ENCODE assay signal across 1 cellular context in the genomic region with DNA sequence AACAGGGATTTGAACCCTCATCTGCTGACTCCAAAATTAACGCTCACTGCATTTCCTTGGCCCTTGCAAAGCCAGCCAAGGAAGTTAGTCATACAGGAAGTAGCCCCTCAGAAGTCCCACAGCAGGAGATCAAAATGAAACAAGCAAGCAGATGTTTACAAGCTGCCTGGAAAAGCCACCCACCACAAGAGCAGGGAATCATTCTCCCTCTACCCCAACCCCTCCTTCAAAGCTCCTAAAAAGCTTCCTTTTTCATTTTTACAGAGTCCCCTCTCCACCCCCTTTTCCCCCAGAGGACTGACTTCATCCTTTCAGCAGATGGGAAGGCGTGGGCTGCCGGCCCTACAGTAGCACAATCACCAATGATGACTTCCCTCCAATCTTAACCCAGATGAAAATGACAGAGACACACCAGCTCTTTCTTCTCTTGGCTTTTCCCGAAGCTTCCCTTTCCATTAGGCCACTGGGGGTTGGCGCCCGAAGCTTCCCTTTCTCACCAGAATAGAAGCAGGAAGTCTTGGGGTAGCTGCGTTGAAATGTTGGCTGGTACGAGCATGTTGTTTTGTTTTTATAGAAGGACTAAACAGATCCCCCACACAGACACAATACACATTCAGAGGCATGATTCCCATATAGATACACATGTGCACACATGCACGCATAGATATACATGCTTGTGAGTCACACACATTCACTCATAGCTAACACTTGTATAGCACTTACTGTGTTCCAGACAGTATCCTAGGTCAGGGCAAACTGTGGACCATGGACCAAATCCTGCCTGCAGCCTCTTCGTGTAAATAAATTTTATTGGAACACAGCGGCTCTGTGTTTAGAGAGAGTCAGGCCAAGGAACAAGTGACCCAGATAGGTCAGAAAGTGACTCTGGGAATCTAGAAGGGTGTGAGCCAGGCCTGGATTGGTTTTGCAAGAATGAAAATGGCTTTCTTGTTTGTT.
TF ChIP-seq lines count a peak whose summit lies in the region.

No MANE protein-coding gene starts in this region.

TF ChIP-seq in HepG2, 621 proteins besides CTCF, POLR2A, EP300 and RAD21 (continued from another document and continues in another):
- TF ChIP-seq, protein P1, sequence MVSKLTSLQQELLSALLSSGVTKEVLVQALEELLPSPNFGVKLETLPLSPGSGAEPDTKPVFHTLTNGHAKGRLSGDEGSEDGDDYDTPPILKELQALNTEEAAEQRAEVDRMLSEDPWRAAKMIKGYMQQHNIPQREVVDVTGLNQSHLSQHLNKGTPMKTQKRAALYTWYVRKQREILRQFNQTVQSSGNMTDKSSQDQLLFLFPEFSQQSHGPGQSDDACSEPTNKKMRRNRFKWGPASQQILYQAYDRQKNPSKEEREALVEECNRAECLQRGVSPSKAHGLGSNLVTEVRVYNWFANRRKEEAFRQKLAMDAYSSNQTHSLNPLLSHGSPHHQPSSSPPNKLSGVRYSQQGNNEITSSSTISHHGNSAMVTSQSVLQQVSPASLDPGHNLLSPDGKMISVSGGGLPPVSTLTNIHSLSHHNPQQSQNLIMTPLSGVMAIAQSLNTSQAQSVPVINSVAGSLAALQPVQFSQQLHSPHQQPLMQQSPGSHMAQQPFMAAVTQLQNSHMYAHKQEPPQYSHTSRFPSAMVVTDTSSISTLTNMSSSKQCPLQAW (CRISPR knock-in tag; IDR thresholded peaks at IDR 0.05), result peak; percentile 25; the same call in 1 of the 2 replicates
- TF ChIP-seq ELF3 (CRISPR knock-in tag; IDR thresholded peaks at IDR 0.05), result no peak
- TF ChIP-seq FOXJ3 (CRISPR knock-in tag; IDR thresholded peaks at IDR 0.05; ENCODE audit: borderline replicate concordance), result no peak
- no peak for TF ChIP-seq DPF2 (CRISPR knock-in tag; IDR thresholded peaks at IDR 0.05; ENCODE audit: borderline replicate concordance, low read depth)
- no peak for TF ChIP-seq MAFF (IDR thresholded peaks at IDR 0.05; ENCODE audit: low read depth, low read length)
- TF ChIP-seq PHF21A (CRISPR knock-in tag; IDR thresholded peaks at IDR 0.05), result peak; percentile 47; the same call in 1 of the 2 replicates
- TF ChIP-seq GTF3A (CRISPR knock-in tag; conservative IDR thresholded peaks at IDR 0.05), result no peak
- 0 out of 4 replicates have a peak, but pooled peaks of 1 of the 2 experiments have one; percentile 3 for TF ChIP-seq NR2F1 (CRISPR knock-in tag; IDR thresholded peaks at IDR 0.05)
- TF ChIP-seq ZNF292 (CRISPR knock-in tag; IDR thresholded peaks at IDR 0.05; ENCODE audit: borderline replicate concordance, low read depth), result peak; percentile 46; the same call in 1 of the 2 replicates
- no peak for TF ChIP-seq AKAP8 (CRISPR knock-in tag; IDR thresholded peaks at IDR 0.05)
- no peak for TF ChIP-seq SRY (CRISPR knock-in tag; IDR thresholded peaks at IDR 0.05)
- no peak for TF ChIP-seq ZNF552 (CRISPR knock-in tag; IDR thresholded peaks at IDR 0.05; ENCODE audit: borderline replicate concordance)
- no peak for TF ChIP-seq ZNF430 (CRISPR knock-in tag; IDR thresholded peaks at IDR 0.05)
- peak; percentile 36; the same call in 1 of the 2 replicates for TF ChIP-seq TARDBP (CRISPR knock-in tag; IDR thresholded peaks at IDR 0.05)
- no peak for TF ChIP-seq TBL1XR1 (IDR thresholded peaks at IDR 0.05; ENCODE audit: borderline replicate concordance, low read length, partially characterized antibody)
- TF ChIP-seq FOXO1 (CRISPR knock-in tag; IDR thresholded peaks at IDR 0.05), result no peak
- TF ChIP-seq ZNF83 (CRISPR knock-in tag; IDR thresholded peaks at IDR 0.05; ENCODE audit: borderline replicate concordance), result no peak
- no peak for TF ChIP-seq ZNF17 (CRISPR knock-in tag; IDR thresholded peaks at IDR 0.05)
- no peak for TF ChIP-seq CBFB (CRISPR knock-in tag; IDR thresholded peaks at IDR 0.05)
- no peak for TF ChIP-seq SOX5 (CRISPR knock-in tag; IDR thresholded peaks at IDR 0.05; ENCODE audit: borderline replicate concordance)
- TF ChIP-seq ZFP36L1 (CRISPR knock-in tag; IDR thresholded peaks at IDR 0.05), result no peak
- TF ChIP-seq, protein P2, sequence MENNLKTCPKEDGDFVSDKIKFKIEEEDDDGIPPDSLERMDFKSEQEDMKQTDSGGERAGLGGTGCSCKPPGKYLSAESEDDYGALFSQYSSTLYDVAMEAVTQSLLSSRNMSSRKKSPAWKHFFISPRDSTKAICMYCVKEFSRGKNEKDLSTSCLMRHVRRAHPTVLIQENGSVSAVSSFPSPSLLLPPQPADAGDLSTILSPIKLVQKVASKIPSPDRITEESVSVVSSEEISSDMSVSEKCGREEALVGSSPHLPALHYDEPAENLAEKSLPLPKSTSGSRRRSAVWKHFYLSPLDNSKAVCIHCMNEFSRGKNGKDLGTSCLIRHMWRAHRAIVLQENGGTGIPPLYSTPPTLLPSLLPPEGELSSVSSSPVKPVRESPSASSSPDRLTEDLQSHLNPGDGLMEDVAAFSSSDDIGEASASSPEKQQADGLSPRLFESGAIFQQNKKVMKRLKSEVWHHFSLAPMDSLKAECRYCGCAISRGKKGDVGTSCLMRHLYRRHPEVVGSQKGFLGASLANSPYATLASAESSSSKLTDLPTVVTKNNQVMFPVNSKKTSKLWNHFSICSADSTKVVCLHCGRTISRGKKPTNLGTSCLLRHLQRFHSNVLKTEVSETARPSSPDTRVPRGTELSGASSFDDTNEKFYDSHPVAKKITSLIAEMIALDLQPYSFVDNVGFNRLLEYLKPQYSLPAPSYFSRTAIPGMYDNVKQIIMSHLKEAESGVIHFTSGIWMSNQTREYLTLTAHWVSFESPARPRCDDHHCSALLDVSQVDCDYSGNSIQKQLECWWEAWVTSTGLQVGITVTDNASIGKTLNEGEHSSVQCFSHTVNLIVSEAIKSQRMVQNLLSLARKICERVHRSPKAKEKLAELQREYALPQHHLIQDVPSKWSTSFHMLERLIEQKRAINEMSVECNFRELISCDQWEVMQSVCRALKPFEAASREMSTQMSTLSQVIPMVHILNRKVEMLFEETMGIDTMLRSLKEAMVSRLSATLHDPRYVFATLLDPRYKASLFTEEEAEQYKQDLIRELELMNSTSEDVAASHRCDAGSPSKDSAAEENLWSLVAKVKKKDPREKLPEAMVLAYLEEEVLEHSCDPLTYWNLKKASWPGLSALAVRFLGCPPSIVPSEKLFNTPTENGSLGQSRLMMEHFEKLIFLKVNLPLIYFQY (CRISPR knock-in tag; IDR thresholded peaks at IDR 0.05; ENCODE audit: borderline replicate concordance), result no peak
- no peak for TF ChIP-seq SMAD9 (CRISPR knock-in tag; IDR thresholded peaks at IDR 0.05)
- TF ChIP-seq ZNF737 (CRISPR knock-in tag; IDR thresholded peaks at IDR 0.05; ENCODE audit: borderline replicate concordance), result no peak
- TF ChIP-seq XBP1 (CRISPR knock-in tag; IDR thresholded peaks at IDR 0.05), result no peak
- TF ChIP-seq HMG20B (CRISPR knock-in tag; conservative IDR thresholded peaks at IDR 0.05), result no peak
- no peak for TF ChIP-seq ZBTB8A (CRISPR knock-in tag; IDR thresholded peaks at IDR 0.05; ENCODE audit: borderline replicate concordance, low read depth)
- TF ChIP-seq, protein P3, sequence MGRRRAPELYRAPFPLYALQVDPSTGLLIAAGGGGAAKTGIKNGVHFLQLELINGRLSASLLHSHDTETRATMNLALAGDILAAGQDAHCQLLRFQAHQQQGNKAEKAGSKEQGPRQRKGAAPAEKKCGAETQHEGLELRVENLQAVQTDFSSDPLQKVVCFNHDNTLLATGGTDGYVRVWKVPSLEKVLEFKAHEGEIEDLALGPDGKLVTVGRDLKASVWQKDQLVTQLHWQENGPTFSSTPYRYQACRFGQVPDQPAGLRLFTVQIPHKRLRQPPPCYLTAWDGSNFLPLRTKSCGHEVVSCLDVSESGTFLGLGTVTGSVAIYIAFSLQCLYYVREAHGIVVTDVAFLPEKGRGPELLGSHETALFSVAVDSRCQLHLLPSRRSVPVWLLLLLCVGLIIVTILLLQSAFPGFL (CRISPR knock-in tag; IDR thresholded peaks at IDR 0.05), result no peak
- TF ChIP-seq SMAD1 (CRISPR knock-in tag; IDR thresholded peaks at IDR 0.05; ENCODE audit: borderline replicate concordance, low read depth), result no peak
- no peak for TF ChIP-seq ZNF703 (CRISPR knock-in tag; IDR thresholded peaks at IDR 0.05; ENCODE audit: borderline replicate concordance)
- TF ChIP-seq ZNF713 (CRISPR knock-in tag; IDR thresholded peaks at IDR 0.05), result 0 out of 2 replicates have a peak, but pooled peaks have one; percentile 25
- TF ChIP-seq ZNF136 (CRISPR knock-in tag; IDR thresholded peaks at IDR 0.05; ENCODE audit: low read depth), result no peak
- no peak for TF ChIP-seq ZNF451 (CRISPR knock-in tag; IDR thresholded peaks at IDR 0.05)
- peak; percentile 41; the same call in 1 of the 2 replicates for TF ChIP-seq ZMYM3 (CRISPR knock-in tag; IDR thresholded peaks at IDR 0.05)
- TF ChIP-seq CENPT (CRISPR knock-in tag; IDR thresholded peaks at IDR 0.05; ENCODE audit: low read depth), result no peak
- peak; percentile 25; the same call in 1 of the 2 replicates for TF ChIP-seq RXRB (CRISPR knock-in tag; IDR thresholded peaks at IDR 0.05; ENCODE audit: borderline replicate concordance)
- TF ChIP-seq PAF1 (CRISPR knock-in tag; IDR thresholded peaks at IDR 0.05), result no peak
- TF ChIP-seq ZSCAN25 (CRISPR knock-in tag; IDR thresholded peaks at IDR 0.05), result no peak
- no peak for TF ChIP-seq MXI1 (IDR thresholded peaks at IDR 0.05; ENCODE audit: borderline replicate concordance, low read depth, low read length)
- TF ChIP-seq RARG (CRISPR knock-in tag; IDR thresholded peaks at IDR 0.05; ENCODE audit: low read depth), result no peak
- 0 out of 2 replicates have a peak, but pooled peaks have one; percentile 38 for TF ChIP-seq MEF2D (CRISPR knock-in tag; IDR thresholded peaks at IDR 0.05)
- TF ChIP-seq, protein P4, sequence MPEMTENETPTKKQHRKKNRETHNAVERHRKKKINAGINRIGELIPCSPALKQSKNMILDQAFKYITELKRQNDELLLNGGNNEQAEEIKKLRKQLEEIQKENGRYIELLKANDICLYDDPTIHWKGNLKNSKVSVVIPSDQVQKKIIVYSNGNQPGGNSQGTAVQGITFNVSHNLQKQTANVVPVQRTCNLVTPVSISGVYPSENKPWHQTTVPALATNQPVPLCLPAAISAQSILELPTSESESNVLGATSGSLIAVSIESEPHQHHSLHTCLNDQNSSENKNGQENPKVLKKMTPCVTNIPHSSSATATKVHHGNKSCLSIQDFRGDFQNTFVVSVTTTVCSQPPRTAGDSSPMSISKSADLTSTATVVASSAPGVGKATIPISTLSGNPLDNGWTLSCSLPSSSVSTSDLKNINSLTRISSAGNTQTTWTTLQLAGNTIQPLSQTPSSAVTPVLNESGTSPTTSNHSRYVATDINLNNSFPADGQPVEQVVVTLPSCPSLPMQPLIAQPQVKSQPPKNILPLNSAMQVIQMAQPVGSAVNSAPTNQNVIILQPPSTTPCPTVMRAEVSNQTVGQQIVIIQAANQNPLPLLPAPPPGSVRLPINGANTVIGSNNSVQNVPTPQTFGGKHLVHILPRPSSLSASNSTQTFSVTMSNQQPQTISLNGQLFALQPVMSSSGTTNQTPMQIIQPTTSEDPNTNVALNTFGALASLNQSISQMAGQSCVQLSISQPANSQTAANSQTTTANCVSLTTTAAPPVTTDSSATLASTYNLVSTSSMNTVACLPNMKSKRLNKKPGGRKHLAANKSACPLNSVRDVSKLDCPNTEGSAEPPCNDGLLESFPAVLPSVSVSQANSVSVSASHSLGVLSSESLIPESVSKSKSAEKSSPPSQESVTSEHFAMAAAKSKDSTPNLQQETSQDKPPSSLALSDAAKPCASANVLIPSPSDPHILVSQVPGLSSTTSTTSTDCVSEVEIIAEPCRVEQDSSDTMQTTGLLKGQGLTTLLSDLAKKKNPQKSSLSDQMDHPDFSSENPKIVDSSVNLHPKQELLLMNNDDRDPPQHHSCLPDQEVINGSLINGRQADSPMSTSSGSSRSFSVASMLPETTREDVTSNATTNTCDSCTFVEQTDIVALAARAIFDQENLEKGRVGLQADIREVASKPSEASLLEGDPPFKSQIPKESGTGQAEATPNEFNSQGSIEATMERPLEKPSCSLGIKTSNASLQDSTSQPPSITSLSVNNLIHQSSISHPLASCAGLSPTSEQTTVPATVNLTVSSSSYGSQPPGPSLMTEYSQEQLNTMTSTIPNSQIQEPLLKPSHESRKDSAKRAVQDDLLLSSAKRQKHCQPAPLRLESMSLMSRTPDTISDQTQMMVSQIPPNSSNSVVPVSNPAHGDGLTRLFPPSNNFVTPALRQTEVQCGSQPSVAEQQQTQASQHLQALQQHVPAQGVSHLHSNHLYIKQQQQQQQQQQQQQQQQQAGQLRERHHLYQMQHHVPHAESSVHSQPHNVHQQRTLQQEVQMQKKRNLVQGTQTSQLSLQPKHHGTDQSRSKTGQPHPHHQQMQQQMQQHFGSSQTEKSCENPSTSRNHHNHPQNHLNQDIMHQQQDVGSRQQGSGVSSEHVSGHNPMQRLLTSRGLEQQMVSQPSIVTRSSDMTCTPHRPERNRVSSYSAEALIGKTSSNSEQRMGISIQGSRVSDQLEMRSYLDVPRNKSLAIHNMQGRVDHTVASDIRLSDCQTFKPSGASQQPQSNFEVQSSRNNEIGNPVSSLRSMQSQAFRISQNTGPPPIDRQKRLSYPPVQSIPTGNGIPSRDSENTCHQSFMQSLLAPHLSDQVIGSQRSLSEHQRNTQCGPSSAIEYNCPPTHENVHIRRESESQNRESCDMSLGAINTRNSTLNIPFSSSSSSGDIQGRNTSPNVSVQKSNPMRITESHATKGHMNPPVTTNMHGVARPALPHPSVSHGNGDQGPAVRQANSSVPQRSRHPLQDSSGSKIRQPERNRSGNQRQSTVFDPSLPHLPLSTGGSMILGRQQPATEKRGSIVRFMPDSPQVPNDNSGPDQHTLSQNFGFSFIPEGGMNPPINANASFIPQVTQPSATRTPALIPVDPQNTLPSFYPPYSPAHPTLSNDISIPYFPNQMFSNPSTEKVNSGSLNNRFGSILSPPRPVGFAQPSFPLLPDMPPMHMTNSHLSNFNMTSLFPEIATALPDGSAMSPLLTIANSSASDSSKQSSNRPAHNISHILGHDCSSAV (CRISPR knock-in tag; IDR thresholded peaks at IDR 0.05; ENCODE audit: borderline replicate concordance), result no peak
- no peak for TF ChIP-seq ZNF543 (CRISPR knock-in tag; IDR thresholded peaks at IDR 0.05)
